ENCODE assay signal across 1 cellular context in genomic region chr1:33368431-33368830, GRCh38.
TF ChIP-seq lines count a peak whose summit lies in the region.

No MANE protein-coding gene starts in this region.

TF ChIP-seq in GM23338, 12 proteins besides CTCF, POLR2A, EP300 and RAD21 (continued from another document):
- TF ChIP-seq ZNF462 (CRISPR knock-in tag; IDR thresholded peaks at IDR 0.05) = no peak
- TF ChIP-seq STAT1 (IDR thresholded peaks at IDR 0.05; ENCODE audit: unreplicated experiment) = no peak
- no peak for TF ChIP-seq EZH2phosphoT487 (IDR thresholded peaks at IDR 0.05; ENCODE audit: unreplicated experiment)
- TF ChIP-seq JUNB (IDR thresholded peaks at IDR 0.05; ENCODE audit: unreplicated experiment) = no peak
- TF ChIP-seq REST (IDR thresholded peaks at IDR 0.05; ENCODE audit: unreplicated experiment) = no peak
